In the genomic region with DNA sequence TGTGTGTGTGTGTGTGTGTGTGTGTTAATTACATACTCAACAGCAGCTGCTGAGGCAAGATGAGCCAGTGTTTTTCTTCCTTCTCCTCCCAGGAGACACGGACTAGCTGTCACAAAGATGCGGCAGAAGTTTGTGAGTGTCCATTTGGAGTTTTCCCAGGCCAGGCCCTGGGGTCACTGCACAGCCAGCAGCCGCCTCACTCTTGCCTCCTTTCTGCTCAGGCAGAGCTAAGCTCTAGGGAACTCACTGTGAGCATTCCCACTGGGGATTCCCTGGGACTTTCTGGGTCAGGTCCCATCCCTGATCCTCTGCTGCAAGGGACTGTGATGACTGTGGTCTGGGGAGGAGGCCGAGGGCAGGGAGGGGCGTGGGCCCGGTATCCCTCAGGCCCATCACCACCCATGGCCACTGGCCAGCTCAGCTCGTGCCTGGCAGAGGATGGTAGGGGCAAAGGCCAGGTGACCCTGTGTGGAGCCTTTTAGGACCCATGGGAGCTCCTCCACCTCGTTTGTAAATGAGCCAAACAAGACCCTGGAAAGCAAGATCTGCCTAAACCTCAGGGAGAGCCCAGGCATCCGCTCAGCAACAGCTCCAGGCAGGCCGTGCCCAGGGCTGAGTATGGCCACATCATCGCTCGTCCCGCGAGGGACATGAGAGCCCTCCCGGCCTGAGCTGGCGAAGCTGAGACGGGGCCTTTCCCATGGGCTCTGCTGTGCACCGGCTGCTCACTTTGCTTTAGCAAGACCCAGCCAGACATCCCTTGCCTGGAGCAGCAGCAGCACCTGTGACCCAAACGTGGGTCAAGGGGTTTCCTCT, we compare ENCODE assay signal across 26 cellular contexts.
A peak's percentile ranks its signal among the peaks of the same experiment; 100 is the strongest.
DNase-seq lines count a peak whose midpoint lies in the region; ATAC-seq and TF ChIP-seq lines count a peak whose summit lies in the region.
"Had no signal": no experiment of that assay in that cellular context is flagged by ENCODE, and none has a peak within 500 bp of the region (broad histone marks: within the 10 kb centered on the region; RNA-seq: fewer than 3 reads in every experiment).

No MANE protein-coding gene starts in this region.

- no peak overlapping the region for H3K9ac ChIP-seq in mesenchymal stem cell (ENCODE audit: low read length)

- TF ChIP-seq POLR2A in testis (IDR thresholded peaks at IDR 0.05) = no peak

- no peak overlapping the region for H2BK120ac ChIP-seq in mesenchymal stem cell (ENCODE audit: low read depth, low read length)

- no peak overlapping the region for H3K18ac ChIP-seq in mesenchymal stem cell (ENCODE audit: low read depth in 1 of 2, low read length in 2 of 2)

- no peaks in the 10 kb centered on the region for H3K36me3 ChIP-seq in mesenchymal stem cell (ENCODE audit: control insufficient read depth in 1 of 2, insufficient read depth in 2 of 2, low read depth in 1 of 2, low read length in 2 of 2)
- H3K36me3 ChIP-seq in testis (ENCODE audit: low read depth, missing control alignments) = no peaks in the 10 kb centered on the region
- H3K36me3 ChIP-seq: ascending aorta, lower lobe of right lung had no signal

- no peak overlapping the region for H4K91ac ChIP-seq in mesenchymal stem cell (ENCODE audit: low read length)

- H4K8ac ChIP-seq in mesenchymal stem cell (ENCODE audit: low read length) = no peak overlapping the region

- H3K27ac Mint-ChIP-seq in activated CD8-positive, alpha-beta memory T cell treated with anti-CD3 and anti-CD28 coated beads, Interleukin-2, amount 10 ng/mL, durations not matched to agents 7 days and 5 days = no peak overlapping the region
- peak overlapping the region in 4 of 5 experiments; percentile 63 to 78 (median 68) for H3K27ac Mint-ChIP-seq in brain
- H3K27ac Mint-ChIP-seq: B cell; CD8-positive, alpha-beta T cell; progenitor cell of endocrine pancreas had no signal

- DNase-seq in activated CD8-positive, alpha-beta memory T cell treated with anti-CD3 and anti-CD28 coated beads for 24 hours = peak; percentile 50
- no peak for DNase-seq in activated CD8-positive, alpha-beta memory T cell treated with anti-CD3 and anti-CD28 coated beads, Interleukin-2, amount 10 ng/mL, durations not matched to agents 7 days and 5 days
- DNase-seq in mesenchymal stem cell (no peak), testis (peak; percentile 12), foreskin fibroblast (no peak), substantia nigra (lab: John Stamatoyannopoulos, UW) (no peak)
- DNase-seq in activated CD8-positive, alpha-beta memory T cell treated with anti-CD3 and anti-CD28 coated beads, Interleukin-2, amount 50 U/mL, for 48 hours = no peak
- DNase-seq: activated CD4-positive, alpha-beta T cell treated with anti-CD3 and anti-CD28 coated beads, Interleukin-2, amount 50 U/mL, for 4 hours; activated CD4-positive, CD25-positive, alpha-beta regulatory T cell; activated CD8-positive, alpha-beta memory T cell treated with anti-CD3 and anti-CD28 coated beads, Interleukin-2, amount 50 U/mL, for 4 hours; activated gamma-delta T cell; activated naive CD8-positive, alpha-beta T cell treated with anti-CD3 and anti-CD28 coated beads, Interleukin-2, amount 10 ng/mL, durations not matched to agents 7 days and 5 days; central memory CD4-positive, alpha-beta T cell; IMR-90; lower lobe of right lung; NCI-H1048; NCI-H187 treated with DMSO at 0.1 percent for 48 hours; stimulated activated naive CD8-positive, alpha-beta T cell treated with anti-CD3 and anti-CD28 coated beads, Interleukin-15, Interleukin-2, amounts not matched to agents 100 U/mL and 50 U/mL, for 24 hours had no signal

- H3K4ac ChIP-seq in mesenchymal stem cell (ENCODE audit: low read depth in 1 of 2, low read length in 2 of 2) = no peak overlapping the region

- no peak overlapping the region for H3K4me3 ChIP-seq in mesenchymal stem cell (ENCODE audit: insufficient read depth in 1 of 2, low read depth in 1 of 2, low read length in 2 of 2)
- H3K4me3 ChIP-seq in testis = no peak overlapping the region
- H3K4me3 ChIP-seq in foreskin fibroblast (ENCODE audit: low read depth in 1 of 2, low read length in 2 of 2) = no peak overlapping the region
- H3K4me3 ChIP-seq: ascending aorta, dorsolateral prefrontal cortex, lower lobe of right lung, mucosa of descending colon, SK-N-MC had no signal

- intact Hi-C loops in testis (cut with DNase I; ENCODE audit: low total_unique reads) = no loop called here

- no peak overlapping the region for H3K23ac ChIP-seq in mesenchymal stem cell (ENCODE audit: low read length in 2 of 2)

- no peak for TF ChIP-seq CTCF in brain (conservative IDR thresholded peaks at IDR 0.05)
- TF ChIP-seq CTCF in testis (IDR thresholded peaks at IDR 0.05) = no peak
- no peak for TF ChIP-seq CTCF in foreskin fibroblast (IDR thresholded peaks at IDR 0.05; ENCODE audit: low read depth, low read length)

- H2BK15ac ChIP-seq in mesenchymal stem cell (ENCODE audit: low read depth, poor library complexity, severe bottlenecking) = peak overlapping the region; percentile 21

- H3K27me3 ChIP-seq in mesenchymal stem cell (ENCODE audit: control insufficient read depth in 1 of 2, insufficient read depth in 1 of 2, low read length in 2 of 2) = peaks cover 0 to 2% of the 10 kb centered on the region in 2 experiments
- no peaks in the 10 kb centered on the region for H3K27me3 ChIP-seq in testis
- H3K27me3 ChIP-seq: ascending aorta, dorsolateral prefrontal cortex had no signal

- H2BK5ac ChIP-seq in mesenchymal stem cell (ENCODE audit: low read depth, low read length, poor library complexity, severe bottlenecking) = no peak overlapping the region

- no peaks in the 10 kb centered on the region for H3K9me3 ChIP-seq in mesenchymal stem cell (ENCODE audit: control insufficient read depth, low read length)
- H3K9me3 ChIP-seq in testis = no peaks in the 10 kb centered on the region
- H3K9me3 ChIP-seq: ascending aorta, lower lobe of right lung, mucosa of descending colon had no signal

- CTCF ChIA-PET in activated CD8-positive, alpha-beta memory T cell treated with anti-CD3 and anti-CD28 coated beads, Interleukin-2, amount 10 ng/mL, durations not matched to agents 7 days and 5 days (lab: Charles Lee) = no interaction called here

- no peak overlapping the region for H3K14ac ChIP-seq in mesenchymal stem cell (ENCODE audit: low read length in 2 of 2)

- H3K79me1 ChIP-seq in mesenchymal stem cell (replicated peaks; ENCODE audit: low read length, poor library complexity, severe bottlenecking) = no peaks in the 10 kb centered on the region

- H3K27ac ChIP-seq in mesenchymal stem cell (ENCODE audit: low read length, poor library complexity, severe bottlenecking) (no peak overlapping the region), testis (no peak overlapping the region), substantia nigra (ENCODE audit: low read depth, low read length, poor library complexity, severe bottlenecking) (no peak overlapping the region)
- H3K27ac ChIP-seq: ascending aorta, dorsolateral prefrontal cortex, lower lobe of right lung, SK-N-MC had no signal

- peaks cover 3% of the 10 kb centered on the region for H3K9me3 Mint-ChIP-seq in activated CD8-positive, alpha-beta memory T cell treated with anti-CD3 and anti-CD28 coated beads, Interleukin-2, amount 10 ng/mL, durations not matched to agents 7 days and 5 days (ENCODE audit: low read depth)
- peaks cover 0 to 10% (median 2%) of the 10 kb centered on the region in 5 experiments for H3K9me3 Mint-ChIP-seq in brain
- H3K9me3 Mint-ChIP-seq: activated naive CD8-positive, alpha-beta T cell treated with anti-CD3 and anti-CD28 coated beads, Interleukin-2, amount 10 ng/mL, durations not matched to agents 7 days and 5 days; CD8-positive, alpha-beta T cell had no signal

- H3K27me3 Mint-ChIP-seq in activated CD8-positive, alpha-beta memory T cell treated with anti-CD3 and anti-CD28 coated beads, Interleukin-2, amount 10 ng/mL, durations not matched to agents 7 days and 5 days = no peaks in the 10 kb centered on the region
- peaks cover 9% of the 10 kb centered on the region for H3K27me3 Mint-ChIP-seq in brain
- H3K27me3 Mint-ChIP-seq: activated naive CD8-positive, alpha-beta T cell treated with anti-CD3 and anti-CD28 coated beads, Interleukin-2, amount 10 ng/mL, durations not matched to agents 7 days and 5 days; B cell had no signal

- ATAC-seq in activated CD8-positive, alpha-beta memory T cell treated with anti-CD3 and anti-CD28 coated beads, Interleukin-2, amount 10 ng/mL, durations not matched to agents 7 days and 5 days = no peak
- ATAC-seq: CD8-positive, alpha-beta T cell; lower lobe of right lung; mucosa of descending colon; stimulated activated naive CD8-positive, alpha-beta T cell treated with anti-CD3 and anti-CD28 coated beads, Interleukin-15, Interleukin-2, amounts not matched to agents 100 U/mL and 50 U/mL, for 24 hours had no signal

- 83% methylated on average over 19 of the region's 19 CpGs for WGBS in mesenchymal stem cell
- WGBS in testis, 2 donors = 89 to 90% methylated on average over 13 to 19 of the region's 19 CpGs

- no peak overlapping the region for H3K4me3 Mint-ChIP-seq in activated CD8-positive, alpha-beta memory T cell treated with anti-CD3 and anti-CD28 coated beads, Interleukin-2, amount 10 ng/mL, durations not matched to agents 7 days and 5 days
- no peak overlapping the region for H3K4me3 Mint-ChIP-seq in brain
- H3K4me3 Mint-ChIP-seq: activated naive CD8-positive, alpha-beta T cell treated with anti-CD3 and anti-CD28 coated beads, Interleukin-2, amount 10 ng/mL, durations not matched to agents 7 days and 5 days; B cell; CD8-positive, alpha-beta T cell had no signal

- peaks cover 8% of the 10 kb centered on the region for H3K4me1 Mint-ChIP-seq in activated CD8-positive, alpha-beta memory T cell treated with anti-CD3 and anti-CD28 coated beads, Interleukin-2, amount 10 ng/mL, durations not matched to agents 7 days and 5 days
- H3K4me1 Mint-ChIP-seq in brain = peaks cover 70% of the 10 kb centered on the region
- H3K4me1 Mint-ChIP-seq: B cell had no signal

- no peaks in the 10 kb centered on the region for H3K36me3 Mint-ChIP-seq in activated CD8-positive, alpha-beta memory T cell treated with anti-CD3 and anti-CD28 coated beads, Interleukin-2, amount 10 ng/mL, durations not matched to agents 7 days and 5 days
- H3K36me3 Mint-ChIP-seq in brain = no peaks in the 10 kb centered on the region
- H3K36me3 Mint-ChIP-seq: activated naive CD8-positive, alpha-beta T cell treated with anti-CD3 and anti-CD28 coated beads, Interleukin-2, amount 10 ng/mL, durations not matched to agents 7 days and 5 days; CD8-positive, alpha-beta T cell had no signal

- no peak overlapping the region for H2AFZ ChIP-seq in mesenchymal stem cell (ENCODE audit: low read depth, low read length)

- H3K4me2 ChIP-seq in mesenchymal stem cell (ENCODE audit: low read length, poor library complexity, severe bottlenecking) = no peak overlapping the region

- H2AK5ac ChIP-seq in mesenchymal stem cell (ENCODE audit: low read length, severe bottlenecking) = no peak overlapping the region

- no peak overlapping the region for H2BK12ac ChIP-seq in mesenchymal stem cell (ENCODE audit: low read length in 2 of 2)

- H3K4me1 ChIP-seq in mesenchymal stem cell (ENCODE audit: control insufficient read depth, insufficient read depth, low read depth, low read length) (peaks cover 3% of the 10 kb centered on the region), testis (no peaks in the 10 kb centered on the region)
- H3K4me1 ChIP-seq: ascending aorta, lower lobe of right lung had no signal

Comparison
In these comparisons a context has a peak if more than half of its experiments do, and no peak if none do; other contexts are left out.
1. DNase-seq: peak in activated CD8-positive, alpha-beta memory T cell treated with anti-CD3 and anti-CD28 coated beads for 24 hours (single experiment) and testis (single experiment); none in activated CD8-positive, alpha-beta memory T cell treated with anti-CD3 and anti-CD28 coated beads, Interleukin-2, amount 10 ng/mL, durations not matched to agents 7 days and 5 days (single experiment), mesenchymal stem cell (single experiment), foreskin fibroblast (0 of 2), substantia nigra (0 of 49) and activated CD8-positive, alpha-beta memory T cell treated with anti-CD3 and anti-CD28 coated beads, Interleukin-2, amount 50 U/mL, for 48 hours (single experiment).